Comparison of ENCODE assay signal across 11 cellular contexts in the genomic region with DNA sequence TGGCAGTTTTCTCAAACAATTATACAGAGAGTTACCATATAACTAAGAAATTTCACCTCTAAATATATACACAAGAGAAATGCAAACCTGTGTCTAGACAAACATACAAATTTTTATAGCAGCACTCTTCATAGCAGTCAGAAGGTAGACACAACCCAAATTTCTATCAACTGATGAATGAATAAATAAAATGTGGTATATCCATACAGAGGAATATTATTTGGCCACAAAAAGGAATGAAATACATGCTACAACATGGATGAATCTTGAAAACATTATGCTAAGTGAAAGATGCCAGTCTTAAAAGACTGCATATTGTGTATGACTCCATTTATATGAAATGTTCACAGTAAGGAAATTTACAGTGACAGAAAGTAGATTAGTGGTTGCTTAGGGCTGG.
"Had no signal": no experiment of that assay in that cellular context is flagged by ENCODE, and none has a peak within 500 bp of the region (broad histone marks: within the 10 kb centered on the region; RNA-seq: fewer than 3 reads in every experiment).

No MANE protein-coding gene starts in this region.

- FAIRE-seq: H1, H54 had no signal

- H3K27ac ChIP-seq: GM23248 had no signal

- DNase-seq: GM23248, GOT3, H7, H9, HCEC 1CT, HFFc6 had no signal

- H3K4me1 ChIP-seq: HAP-1 had no signal

- ATAC-seq: GM23338, HCT116 had no signal

- H3K36me3 ChIP-seq: HAP-1 had no signal

- H3K4me2 ChIP-seq: GM23338 had no signal

- H2AFZ ChIP-seq: GM23248, GM23338 had no signal

- H3K9me3 ChIP-seq: HAP-1 had no signal

- H3K9ac ChIP-seq: GM23248 had no signal

- H3K4me3 ChIP-seq: GM23248, GM23338, HAP-1 had no signal
